ENCODE assay signal across 18 cellular contexts in the genomic region with DNA sequence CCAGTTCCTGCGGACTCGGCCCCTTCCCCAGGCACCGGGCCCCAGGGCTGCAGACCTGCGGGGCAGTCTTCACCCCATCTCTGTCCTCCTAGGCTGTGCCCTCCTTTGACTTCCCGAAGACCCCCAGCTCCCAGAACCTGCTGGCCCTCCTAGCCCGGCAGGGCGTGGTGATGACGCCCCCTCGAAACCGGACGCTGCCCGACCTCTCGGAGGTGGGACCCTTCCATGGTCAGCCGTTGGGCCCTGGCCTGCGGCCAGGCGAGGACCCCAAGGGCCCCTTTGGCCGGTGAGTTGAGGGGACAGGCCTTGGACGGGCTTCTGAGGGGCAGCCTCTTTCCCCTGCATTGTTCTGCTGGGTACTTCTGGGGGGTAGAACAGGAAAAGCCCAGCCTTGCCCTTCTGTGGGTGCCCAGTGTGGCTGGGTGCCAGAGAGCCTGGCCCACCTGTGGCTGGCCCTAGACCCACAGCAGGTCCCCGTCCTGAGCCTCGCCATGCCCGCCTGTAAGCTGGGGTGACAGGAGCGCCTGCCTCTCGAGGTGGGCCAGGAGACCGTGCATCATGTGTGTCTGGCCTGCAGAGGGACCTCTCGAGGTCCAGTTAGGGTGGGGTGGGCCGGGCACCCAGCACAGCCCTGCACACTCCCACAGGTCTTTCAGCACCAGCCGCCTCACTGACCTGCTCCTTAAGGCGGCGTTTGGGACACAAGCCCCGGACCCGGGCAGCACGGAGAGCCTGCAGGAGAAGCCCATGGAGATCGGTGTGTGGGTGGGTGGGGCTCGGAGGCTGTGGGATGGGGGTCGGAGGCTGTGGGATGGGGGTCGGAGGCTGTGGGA. TPM values are rescaled to one million over a fixed set of nuclear protein-coding genes. Genes with fewer than 3 reads are reported as not detected.
DNase-seq lines count a peak whose midpoint lies in the region; ATAC-seq and TF ChIP-seq lines count a peak whose summit lies in the region.
"Had no signal": no experiment of that assay in that cellular context is flagged by ENCODE, and none has a peak within 500 bp of the region (broad histone marks: within the 10 kb centered on the region; RNA-seq: fewer than 3 reads in every experiment).

No MANE protein-coding gene starts in this region.

- H3K36me3 Mint-ChIP-seq in activated CD8-positive, alpha-beta T cell treated with anti-CD3 and anti-CD28 coated beads, Interleukin-2, amount 10 ng/mL, durations not matched to agents 7 days and 5 days (ENCODE audit: low read depth) = no peaks in the 10 kb centered on the region

- intact Hi-C loops in left cardiac atrium (cut with DNase I) (no loop called here), left ventricle myocardium inferior (cut with micrococcal nuclease) (no loop called here)

- no peak overlapping the region for H3K27ac ChIP-seq in left ventricle myocardium inferior (replicated peaks)
- H3K27ac ChIP-seq in stomach smooth muscle (ENCODE audit: low read length) = peak overlapping the region; percentile 6
- H3K27ac ChIP-seq: C4-2B, SK-N-MC had no signal

- H3K4me1 ChIP-seq in left ventricle myocardium inferior (peaks cover 44% of the 10 kb centered on the region), stomach smooth muscle (ENCODE audit: control insufficient read depth, insufficient read depth, low read length) (peaks cover 16% of the 10 kb centered on the region)
- H3K4me1 ChIP-seq: Caco-2 had no signal

- POLR2A ChIA-PET in HEK293T (lab: Yijun Ruan, JAX) = no interaction called here
- POLR2A ChIA-PET in activated CD8-positive, alpha-beta T cell treated with anti-CD3 and anti-CD28 coated beads, Interleukin-2, amount 10 ng/mL, durations not matched to agents 7 days and 5 days (lab: Charles Lee) = no interaction called here

- peak; percentile 17 for DNase-seq in left cardiac atrium
- no peak for DNase-seq in left ventricle myocardium inferior
- DNase-seq in HEK293T (ENCODE audit: extremely low spot score) = peak; percentile 41
- DNase-seq in iPS-NIHi11 (ENCODE audit: low spot score) = peak; percentile 69
- DNase-seq in activated CD8-positive, alpha-beta T cell treated with anti-CD3 and anti-CD28 coated beads, Interleukin-2, amount 10 ng/mL, durations not matched to agents 7 days and 5 days = no peak
- DNase-seq in SIG-M5 (lab: John Stamatoyannopoulos, UW) = no peak
- DNase-seq: Caco-2; DMS79; NCI-H1092; NCI-H345; NCI-H526 treated with DMSO at 0.1 percent for 48 hours; NK-92 treated with Interleukin-12 subunit alpha and Interleukin-12 subunit beta, amount 100 ng/mL, for 24 hours; PC-3 had no signal

- H3K9me3 ChIP-seq in left ventricle myocardium inferior (replicated peaks) (no peaks in the 10 kb centered on the region), stomach smooth muscle (ENCODE audit: control insufficient read depth in 2 of 2, low read length in 2 of 2) (no peaks in the 10 kb centered on the region)
- H3K9me3 ChIP-seq: Caco-2 had no signal

- no peaks in the 10 kb centered on the region for H3K27me3 Mint-ChIP-seq in activated CD8-positive, alpha-beta T cell treated with anti-CD3 and anti-CD28 coated beads, Interleukin-2, amount 10 ng/mL, durations not matched to agents 7 days and 5 days (ENCODE audit: low read depth)
- H3K27me3 Mint-ChIP-seq: IgD-negative memory B cell had no signal

- no peak for ATAC-seq in left cardiac atrium
- no peak for ATAC-seq in activated CD8-positive, alpha-beta T cell treated with anti-CD3 and anti-CD28 coated beads, Interleukin-2, amount 10 ng/mL, durations not matched to agents 7 days and 5 days
- ATAC-seq in HG03196 (IDR thresholded peaks at IDR 0.05; ENCODE audit: unreplicated experiment) = no peak
- ATAC-seq: PC-3 had no signal

- no peak overlapping the region for H3K4me3 ChIP-seq in left ventricle myocardium inferior
- H3K4me3 ChIP-seq in stomach smooth muscle (ENCODE audit: low read length in 2 of 2) = no peak overlapping the region
- H3K4me3 ChIP-seq: SK-N-MC had no signal

- CTCF ChIA-PET in HEK293T (lab: Yijun Ruan, JAX) = no interaction called here
- CTCF ChIA-PET in activated CD8-positive, alpha-beta T cell treated with anti-CD3 and anti-CD28 coated beads, Interleukin-2, amount 10 ng/mL, durations not matched to agents 7 days and 5 days (lab: Charles Lee) = no interaction called here

- H3K27me3 ChIP-seq in left ventricle myocardium inferior (ENCODE audit: low read depth) (no peaks in the 10 kb centered on the region), stomach smooth muscle (ENCODE audit: control insufficient read depth in 1 of 2, insufficient read depth in 2 of 2, low read length in 2 of 2) (no peaks in the 10 kb centered on the region)

- peaks cover 80% of the 10 kb centered on the region for H3K36me3 ChIP-seq in left ventricle myocardium inferior
- H3K36me3 ChIP-seq in stomach smooth muscle (ENCODE audit: control insufficient read depth in 2 of 2, insufficient read depth in 2 of 2, low read length in 2 of 2) = peaks cover 28 to 46% of the 10 kb centered on the region in 2 donors

- H3K27ac Mint-ChIP-seq in activated CD8-positive, alpha-beta T cell treated with anti-CD3 and anti-CD28 coated beads, Interleukin-2, amount 10 ng/mL, durations not matched to agents 7 days and 5 days = no peak overlapping the region
- H3K27ac Mint-ChIP-seq: IgD-negative memory B cell had no signal

- H3K9me3 Mint-ChIP-seq in activated CD8-positive, alpha-beta T cell treated with anti-CD3 and anti-CD28 coated beads, Interleukin-2, amount 10 ng/mL, durations not matched to agents 7 days and 5 days (ENCODE audit: insufficient read depth) = no peaks in the 10 kb centered on the region
- H3K9me3 Mint-ChIP-seq: IgD-negative memory B cell had no signal

- H3K9ac ChIP-seq in stomach smooth muscle (ENCODE audit: low read length in 2 of 2) = no peak overlapping the region

- TF ChIP-seq CTCF in left ventricle myocardium inferior (IDR thresholded peaks at IDR 0.05; ENCODE audit: borderline replicate concordance) = no peak

- H3K4me3 Mint-ChIP-seq in activated CD8-positive, alpha-beta T cell treated with anti-CD3 and anti-CD28 coated beads, Interleukin-2, amount 10 ng/mL, durations not matched to agents 7 days and 5 days = no peak overlapping the region
- H3K4me3 Mint-ChIP-seq: IgD-negative memory B cell had no signal

- H3K4me1 Mint-ChIP-seq in activated CD8-positive, alpha-beta T cell treated with anti-CD3 and anti-CD28 coated beads, Interleukin-2, amount 10 ng/mL, durations not matched to agents 7 days and 5 days (ENCODE audit: low read depth) = no peaks in the 10 kb centered on the region
- H3K4me1 Mint-ChIP-seq: IgD-negative memory B cell had no signal

TF ChIP-seq in HEK293T, 16 proteins besides CTCF, POLR2A, EP300 and RAD21:
- no peak for TF ChIP-seq BHLHE40 (IDR thresholded peaks at IDR 0.05; ENCODE audit: borderline replicate concordance)
- TF ChIP-seq FOXA1 (IDR thresholded peaks at IDR 0.05) = no peak
- no peak for TF ChIP-seq SP1 (IDR thresholded peaks at IDR 0.05)

RNA-seq across cellular contexts. Expression of gene PUS1, which starts 12.6 kb away (rescaled TPM):
- total RNA-seq in left cardiac atrium (10 to 100 TPM in 1 of 2 donors, 1 to 10 TPM in 1; 7.7 to 19.2 TPM), left ventricle myocardium inferior (7.7 TPM)
- 10 to 100 TPM; 57.3 to 64.7 TPM for total RNA-seq in activated CD8-positive, alpha-beta T cell treated with anti-CD3 and anti-CD28 coated beads, Interleukin-2, amount 10 ng/mL, durations not matched to agents 7 days and 5 days

RNA-seq across cellular contexts. Expression of gene ULK1, which starts 22.1 kb away (rescaled TPM):
- 10 to 100 TPM; 27.6 to 34.5 TPM for total RNA-seq in left cardiac atrium
- 57.4 TPM for total RNA-seq in left ventricle myocardium inferior
- total RNA-seq in activated CD8-positive, alpha-beta T cell treated with anti-CD3 and anti-CD28 coated beads, Interleukin-2, amount 10 ng/mL, durations not matched to agents 7 days and 5 days = 10 to 100 TPM; 17.1 to 20.6 TPM

RNA-seq across cellular contexts. Expression of gene EP400, which starts 33.2 kb away (rescaled TPM):
- total RNA-seq in left cardiac atrium (10 to 100 TPM; 15.7 to 21.1 TPM), left ventricle myocardium inferior (15.3 TPM)
- 10 to 100 TPM; 58.0 to 58.8 TPM for total RNA-seq in activated CD8-positive, alpha-beta T cell treated with anti-CD3 and anti-CD28 coated beads, Interleukin-2, amount 10 ng/mL, durations not matched to agents 7 days and 5 days

Comparison
In these comparisons a context has a peak if more than half of its experiments do, and no peak if none do; other contexts are left out.
1. DNase-seq: peak in left cardiac atrium (single experiment), HEK293T (single experiment) and iPS-NIHi11 (single experiment); none in left ventricle myocardium inferior (single experiment), activated CD8-positive, alpha-beta T cell treated with anti-CD3 and anti-CD28 coated beads, Interleukin-2, amount 10 ng/mL, durations not matched to agents 7 days and 5 days (single experiment) and SIG-M5 (single experiment).